Comparison of ENCODE assay signal across 8 cellular contexts in genomic region chr19:49473868-49474544, GRCh38. TPM values are rescaled to one million over a fixed set of nuclear protein-coding genes. Genes with fewer than 3 reads are reported as not detected.
A peak's percentile ranks its signal among the peaks of the same experiment; 100 is the strongest.
DNase-seq lines count a peak whose midpoint lies in the region; ATAC-seq and TF ChIP-seq lines count a peak whose summit lies in the region.

Gene FLT3LG, plus strand, starts transcription at chr19:49474215. Its CDS starts 425 bp downstream, at chr19:49474640.

- peaks cover 8% of the 10 kb centered on the region for H3K36me3 ChIP-seq in lower lobe of right lung

- peak; percentile 99 for TF ChIP-seq CTCF in lower lobe of right lung (IDR thresholded peaks at IDR 0.05)

- intact Hi-C loops in lower lobe of right lung (cut with DNase I): no loop called here

- no peaks in the 10 kb centered on the region for H3K27me3 ChIP-seq in lower lobe of right lung (ENCODE audit: low read depth)

- H3K4me1 ChIP-seq in lower lobe of right lung: peaks cover 21% of the 10 kb centered on the region

- peak; percentile 90 for DNase-seq in DMS 273 (lab: John Stamatoyannopoulos, UW; ENCODE audit: unreplicated experiment)
- DNase-seq in DMS 273 treated with DMSO at 0.1 percent for 48 hours (lab: John Stamatoyannopoulos, UW): no peak
- DNase-seq in NCI-H226: peak; percentile 48
- DNase-seq in activated CD4-positive, alpha-beta T cell treated with anti-CD3 and anti-CD28 coated beads, Interleukin-2, amount 50 U/mL, for 4 hours: peak; percentile 89 to 92
- DNase-seq in dermis microvascular lymphatic vessel endothelial cell (ENCODE audit: low read depth in 2 of 2): peak; percentile 36 to 62
- DNase-seq in lower lobe of right lung: peak; percentile 86
- peak; percentile 77 to 86 (median 80) for DNase-seq in stimulated activated CD4-positive, alpha-beta T cell treated with anti-CD3 and anti-CD28 coated beads, TNF-alpha, amount 100 ng/mL, for 48 hours (ENCODE audit: low read depth in 3 of 3)

- H3K9me3 ChIP-seq in lower lobe of right lung: no peaks in the 10 kb centered on the region

- H3K27ac ChIP-seq in lower lobe of right lung: peak within 1 kb of the TSS; percentile 85

- peak within 1 kb of the TSS; percentile 75 for H3K4me3 ChIP-seq in lower lobe of right lung

- ATAC-seq in HG02885 (IDR thresholded peaks at IDR 0.05; ENCODE audit: poor library complexity, unreplicated experiment) (peak; percentile 58), lower lobe of right lung (peak; percentile 89 to 90)

RNA-seq across cellular contexts. Expression of gene FLT3LG, which starts in this region (rescaled TPM):
- total RNA-seq in dermis microvascular lymphatic vessel endothelial cell (1.3 and 1.9 TPM in 2 replicates), lower lobe of right lung (12.8 TPM)
